1 cellular context compared by ENCODE assay signal in the genomic region with DNA sequence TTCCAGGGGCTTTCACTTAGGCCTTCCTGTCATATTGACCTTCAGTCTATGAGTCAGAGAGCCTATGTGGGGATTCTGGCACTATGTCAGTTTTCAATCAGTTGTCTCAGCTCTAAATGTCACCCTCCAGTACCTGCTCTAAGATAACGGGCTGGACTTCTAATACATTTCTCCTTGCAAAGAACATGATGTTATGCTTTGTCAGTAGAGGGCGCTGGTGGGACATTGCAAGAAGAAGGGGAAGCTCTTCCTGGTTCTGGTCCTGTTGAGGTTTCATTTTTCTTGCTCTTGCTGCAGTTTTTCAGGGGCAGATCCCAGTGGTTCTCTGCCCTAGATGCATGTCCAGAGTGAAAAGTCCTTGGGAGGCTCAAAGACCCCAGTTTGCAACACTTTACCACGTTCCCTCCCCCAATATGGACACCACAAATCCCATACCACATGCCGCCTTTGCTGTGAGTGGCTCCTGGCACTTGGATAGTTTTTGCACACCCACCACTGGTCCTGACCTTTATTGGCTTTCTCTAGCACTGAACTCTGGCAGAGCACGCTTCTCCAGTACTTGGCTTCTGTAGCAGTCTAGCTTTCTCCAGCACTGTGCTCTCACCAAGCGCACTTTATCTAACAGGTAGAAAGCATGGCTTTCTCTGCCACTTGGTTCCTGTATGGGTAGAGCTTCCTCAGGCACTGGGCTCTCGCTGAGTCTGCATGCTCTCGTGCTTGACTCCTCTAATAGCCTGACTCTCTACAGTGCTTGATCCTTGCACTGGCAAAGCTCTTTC.
TF ChIP-seq lines count a peak whose summit lies in the region.

No MANE protein-coding gene starts in this region.

TF ChIP-seq in HepG2, 621 proteins besides CTCF, POLR2A, EP300 and RAD21 (continued from another document and continues in another):
- TF ChIP-seq, protein P1, sequence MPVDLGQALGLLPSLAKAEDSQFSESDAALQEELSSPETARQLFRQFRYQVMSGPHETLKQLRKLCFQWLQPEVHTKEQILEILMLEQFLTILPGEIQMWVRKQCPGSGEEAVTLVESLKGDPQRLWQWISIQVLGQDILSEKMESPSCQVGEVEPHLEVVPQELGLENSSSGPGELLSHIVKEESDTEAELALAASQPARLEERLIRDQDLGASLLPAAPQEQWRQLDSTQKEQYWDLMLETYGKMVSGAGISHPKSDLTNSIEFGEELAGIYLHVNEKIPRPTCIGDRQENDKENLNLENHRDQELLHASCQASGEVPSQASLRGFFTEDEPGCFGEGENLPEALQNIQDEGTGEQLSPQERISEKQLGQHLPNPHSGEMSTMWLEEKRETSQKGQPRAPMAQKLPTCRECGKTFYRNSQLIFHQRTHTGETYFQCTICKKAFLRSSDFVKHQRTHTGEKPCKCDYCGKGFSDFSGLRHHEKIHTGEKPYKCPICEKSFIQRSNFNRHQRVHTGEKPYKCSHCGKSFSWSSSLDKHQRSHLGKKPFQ (CRISPR knock-in tag; IDR thresholded peaks at IDR 0.05; ENCODE audit: insufficient replicate concordance), result no peak
- TF ChIP-seq ZNF547 (CRISPR knock-in tag; IDR thresholded peaks at IDR 0.05) (no peak), FOXO1 (CRISPR knock-in tag; IDR thresholded peaks at IDR 0.05) (no peak), KMT2A (CRISPR knock-in tag; IDR thresholded peaks at IDR 0.05) (peak; percentile 73; the same call in 1 of the 2 replicates), ELF1 (CRISPR knock-in tag; IDR thresholded peaks at IDR 0.05) (peak; percentile 93), ZNF761 (CRISPR knock-in tag; conservative IDR thresholded peaks at IDR 0.05) (peak; percentile 35; the same call in 1 of the 2 replicates), SALL1 (CRISPR knock-in tag; IDR thresholded peaks at IDR 0.05) (peak; percentile 57; the same call in 1 of the 2 replicates), AKAP8 (CRISPR knock-in tag; IDR thresholded peaks at IDR 0.05) (no peak; the same call in 1 of the 2 replicates), TCF12 (IDR thresholded peaks at IDR 0.05) (no peak), TCF12 (CRISPR knock-in tag; IDR thresholded peaks at IDR 0.05) (no peak), ZHX1 (CRISPR knock-in tag; IDR thresholded peaks at IDR 0.05; ENCODE audit: low read depth) (no peak), ZBTB42 (CRISPR knock-in tag; IDR thresholded peaks at IDR 0.05) (no peak), ZNF800 (CRISPR knock-in tag; IDR thresholded peaks at IDR 0.05) (no peak), HDAC6 (IDR thresholded peaks at IDR 0.05; ENCODE audit: low read depth, low read length) (no peak), ZNF12 (CRISPR knock-in tag; IDR thresholded peaks at IDR 0.05) (no peak; the same call in 1 of the 2 replicates), SETDB1 (CRISPR knock-in tag; IDR thresholded peaks at IDR 0.05; ENCODE audit: borderline replicate concordance) (no peak), KLF6 (CRISPR knock-in tag; IDR thresholded peaks at IDR 0.05) (no peak), STAT6 (CRISPR knock-in tag; IDR thresholded peaks at IDR 0.05; ENCODE audit: borderline replicate concordance) (peak; percentile 55; the same call in 1 of the 2 replicates), ZNF224 (CRISPR knock-in tag; IDR thresholded peaks at IDR 0.05) (0 out of 2 replicates have a peak, but pooled peaks have one; percentile 28), DZIP1 (CRISPR knock-in tag; IDR thresholded peaks at IDR 0.05) (no peak), PAXIP1 (CRISPR knock-in tag; conservative IDR thresholded peaks at IDR 0.05) (peak; percentile 40), ATF7 (IDR thresholded peaks at IDR 0.05) (no peak), ATF7 (CRISPR knock-in tag; IDR thresholded peaks at IDR 0.05) (no peak), TMF1 (CRISPR knock-in tag; IDR thresholded peaks at IDR 0.05; ENCODE audit: low read depth) (no peak), ZNF660 (CRISPR knock-in tag; IDR thresholded peaks at IDR 0.05; ENCODE audit: borderline replicate concordance, low read depth) (no peak)
- TF ChIP-seq, protein P2, sequence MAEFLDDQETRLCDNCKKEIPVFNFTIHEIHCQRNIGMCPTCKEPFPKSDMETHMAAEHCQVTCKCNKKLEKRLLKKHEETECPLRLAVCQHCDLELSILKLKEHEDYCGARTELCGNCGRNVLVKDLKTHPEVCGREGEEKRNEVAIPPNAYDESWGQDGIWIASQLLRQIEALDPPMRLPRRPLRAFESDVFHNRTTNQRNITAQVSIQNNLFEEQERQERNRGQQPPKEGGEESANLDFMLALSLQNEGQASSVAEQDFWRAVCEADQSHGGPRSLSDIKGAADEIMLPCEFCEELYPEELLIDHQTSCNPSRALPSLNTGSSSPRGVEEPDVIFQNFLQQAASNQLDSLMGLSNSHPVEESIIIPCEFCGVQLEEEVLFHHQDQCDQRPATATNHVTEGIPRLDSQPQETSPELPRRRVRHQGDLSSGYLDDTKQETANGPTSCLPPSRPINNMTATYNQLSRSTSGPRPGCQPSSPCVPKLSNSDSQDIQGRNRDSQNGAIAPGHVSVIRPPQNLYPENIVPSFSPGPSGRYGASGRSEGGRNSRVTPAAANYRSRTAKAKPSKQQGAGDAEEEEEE (CRISPR knock-in tag; IDR thresholded peaks at IDR 0.05; ENCODE audit: borderline replicate concordance), result no peak
- TF ChIP-seq, protein P3, sequence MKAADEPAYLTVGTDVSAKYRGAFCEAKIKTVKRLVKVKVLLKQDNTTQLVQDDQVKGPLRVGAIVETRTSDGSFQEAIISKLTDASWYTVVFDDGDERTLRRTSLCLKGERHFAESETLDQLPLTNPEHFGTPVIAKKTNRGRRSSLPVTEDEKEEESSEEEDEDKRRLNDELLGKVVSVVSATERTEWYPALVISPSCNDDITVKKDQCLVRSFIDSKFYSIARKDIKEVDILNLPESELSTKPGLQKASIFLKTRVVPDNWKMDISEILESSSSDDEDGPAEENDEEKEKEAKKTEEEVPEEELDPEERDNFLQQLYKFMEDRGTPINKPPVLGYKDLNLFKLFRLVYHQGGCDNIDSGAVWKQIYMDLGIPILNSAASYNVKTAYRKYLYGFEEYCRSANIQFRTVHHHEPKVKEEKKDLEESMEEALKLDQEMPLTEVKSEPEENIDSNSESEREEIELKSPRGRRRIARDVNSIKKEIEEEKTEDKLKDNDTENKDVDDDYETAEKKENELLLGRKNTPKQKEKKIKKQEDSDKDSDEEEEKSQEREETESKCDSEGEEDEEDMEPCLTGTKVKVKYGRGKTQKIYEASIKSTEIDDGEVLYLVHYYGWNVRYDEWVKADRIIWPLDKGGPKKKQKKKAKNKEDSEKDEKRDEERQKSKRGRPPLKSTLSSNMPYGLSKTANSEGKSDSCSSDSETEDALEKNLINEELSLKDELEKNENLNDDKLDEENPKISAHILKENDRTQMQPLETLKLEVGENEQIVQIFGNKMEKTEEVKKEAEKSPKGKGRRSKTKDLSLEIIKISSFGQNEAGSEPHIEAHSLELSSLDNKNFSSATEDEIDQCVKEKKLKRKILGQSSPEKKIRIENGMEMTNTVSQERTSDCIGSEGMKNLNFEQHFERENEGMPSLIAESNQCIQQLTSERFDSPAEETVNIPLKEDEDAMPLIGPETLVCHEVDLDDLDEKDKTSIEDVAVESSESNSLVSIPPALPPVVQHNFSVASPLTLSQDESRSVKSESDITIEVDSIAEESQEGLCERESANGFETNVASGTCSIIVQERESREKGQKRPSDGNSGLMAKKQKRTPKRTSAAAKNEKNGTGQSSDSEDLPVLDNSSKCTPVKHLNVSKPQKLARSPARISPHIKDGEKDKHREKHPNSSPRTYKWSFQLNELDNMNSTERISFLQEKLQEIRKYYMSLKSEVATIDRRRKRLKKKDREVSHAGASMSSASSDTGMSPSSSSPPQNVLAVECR (CRISPR knock-in tag; IDR thresholded peaks at IDR 0.05; ENCODE audit: borderline replicate concordance), result peak; percentile 13; the same call in 1 of the 2 replicates
